21 cellular contexts compared by ENCODE assay signal in the genomic region with DNA sequence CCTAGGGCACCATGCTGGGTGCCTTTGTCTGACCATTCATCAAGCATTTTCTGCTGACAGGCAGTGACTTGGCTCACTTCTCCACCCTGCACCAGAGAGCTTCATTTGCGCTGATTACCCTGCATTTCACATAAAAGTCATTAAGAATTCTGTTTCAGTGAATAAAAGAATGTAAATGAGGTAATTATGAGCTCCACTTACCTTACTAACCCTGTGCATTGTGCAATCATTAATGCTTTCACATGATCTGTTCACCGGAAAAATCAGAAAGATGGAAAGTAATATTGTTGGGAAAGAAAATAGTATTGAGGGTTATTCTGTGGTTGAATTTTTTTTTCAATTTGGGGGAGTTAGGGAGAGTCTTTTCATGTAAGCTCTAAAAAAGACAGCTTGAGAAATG.
DNase-seq lines count a peak whose midpoint lies in the region; ATAC-seq, FAIRE-seq and TF ChIP-seq lines count a peak whose summit lies in the region.
"Had no signal": no experiment of that assay in that cellular context is flagged by ENCODE, and none has a peak within 500 bp of the region (broad histone marks: within the 10 kb centered on the region; RNA-seq: fewer than 3 reads in every experiment).

No MANE protein-coding gene starts in this region.

- FAIRE-seq in HepG2 (lab: Jason Lieb, UNC) = no peak
- FAIRE-seq: A204.1, D721Med, GM12892, GM18507 had no signal

- CTCF ChIA-PET in HepG2 (lab: Yijun Ruan, JAX; ENCODE audit: low intra/inter-chr PET ratio, low total read pairs) = no interaction called here

- in situ Hi-C loops in HepG2 (cut with HindIII; ENCODE audit: extremely low pct_ligation_motif_present, low pct_unique_long_range_greater_than_20kb) = no loop called here

- H3K27me3 ChIP-seq in HepG2 (ENCODE audit: control insufficient read depth in 1 of 2, insufficient read depth in 2 of 2, low read length in 2 of 2) = no peaks in the 10 kb centered on the region
- no peaks in the 10 kb centered on the region for H3K27me3 ChIP-seq in right lobe of liver
- H3K27me3 ChIP-seq: BE2C had no signal

- WGBS in HepG2 (ENCODE audit: low lambda C conversion rate) = 43% methylated on average over 2 of the region's 2 CpGs
- WGBS in right lobe of liver (ENCODE audit: insufficient coverage, low coverage, low lambda C conversion rate, missing lambda C conversion rate) = 90% methylated on average over 2 of the region's 2 CpGs

- H3K36me3 Mint-ChIP-seq in nephron (ENCODE audit: low read depth) = no peaks in the 10 kb centered on the region
- H3K36me3 Mint-ChIP-seq: CD4-positive, CD25-positive, alpha-beta regulatory T cell; CD8-positive, alpha-beta memory T cell had no signal

- TF ChIP-seq CTCF in HepG2 (CRISPR knock-in tag; IDR thresholded peaks at IDR 0.05) (no peak), right lobe of liver (IDR thresholded peaks at IDR 0.05) (no peak), nephron (IDR thresholded peaks at IDR 0.05; ENCODE audit: unreplicated experiment in 3 of 3) (no peak)

- peak overlapping the region in 1 of 3 experiments; percentile 3 for H3K4me3 Mint-ChIP-seq in nephron
- H3K4me3 Mint-ChIP-seq: CD4-positive, CD25-positive, alpha-beta regulatory T cell; CD8-positive, alpha-beta memory T cell had no signal

- TF ChIP-seq RAD21 in HepG2 (CRISPR knock-in tag; IDR thresholded peaks at IDR 0.05) = no peak

- peaks cover 96% of the 10 kb centered on the region for H3K9me3 ChIP-seq in HepG2 (ENCODE audit: low read length)
- no peaks in the 10 kb centered on the region for H3K9me3 ChIP-seq in right lobe of liver
- H3K9me3 ChIP-seq: BE2C, Caco-2, HAP-1 had no signal

- H3K27ac ChIP-seq in HepG2 (ENCODE audit: extremely low read length, insufficient read depth, low read length) (no peak overlapping the region), right lobe of liver (no peak overlapping the region)
- H3K27ac ChIP-seq: GM23248 had no signal

- no TSS peak for BruUV-seq in HepG2 (replicated peaks; lab: Mats Ljungman, UMichigan)

- no peaks in the 10 kb centered on the region for H3K79me2 ChIP-seq in HepG2 (ENCODE audit: insufficient read depth, low read length)

- H3K4me2 ChIP-seq in HepG2 (ENCODE audit: low read depth, low read length) = no peak overlapping the region

- intact Hi-C loops in HepG2 (cut with micrococcal nuclease; ENCODE audit: unreplicated experiment) = no loop called here
- intact Hi-C loops in right lobe of liver (cut with DNase I) = no loop called here

- H3K4me1 ChIP-seq in HepG2 (ENCODE audit: insufficient read depth, low read length) (no peaks in the 10 kb centered on the region), right lobe of liver (no peaks in the 10 kb centered on the region)
- H3K4me1 ChIP-seq: BE2C, Caco-2, HAP-1 had no signal

- H4K20me1 ChIP-seq in HepG2 (ENCODE audit: insufficient read depth, low read length) = no peaks in the 10 kb centered on the region

- H3K4me1 Mint-ChIP-seq in nephron = peaks cover 29% of the 10 kb centered on the region
- H3K4me1 Mint-ChIP-seq: CD4-positive, CD25-positive, alpha-beta regulatory T cell; CD8-positive, alpha-beta memory T cell had no signal

- TF ChIP-seq EP300 in HepG2 (IDR thresholded peaks at IDR 0.05; ENCODE audit: low read depth in 2 of 2, low read length in 2 of 2) = no peak
- no peak for TF ChIP-seq EP300 in HepG2 (CRISPR knock-in tag; IDR thresholded peaks at IDR 0.05; ENCODE audit: borderline replicate concordance)

- ATAC-seq in HepG2 (no peak), right lobe of liver (no peak), HG02973 (IDR thresholded peaks at IDR 0.05; ENCODE audit: unreplicated experiment) (no peak)

- H3K9me3 Mint-ChIP-seq in nephron = no peaks in the 10 kb centered on the region

- POLR2A ChIA-PET in HepG2 (lab: Yijun Ruan, JAX) = no interaction called here

- TF ChIP-seq POLR2A in HepG2 (IDR thresholded peaks at IDR 0.05; ENCODE audit: insufficient read depth in 1 of 2, low read depth in 2 of 2, low read length in 2 of 2) (no peak), right lobe of liver (IDR thresholded peaks at IDR 0.05) (no peak)

- DNase-seq in HepG2 (ENCODE audit: low spot score) = no peak
- no peak for DNase-seq in right lobe of liver
- DNase-seq in NCI-H69 (lab: John Stamatoyannopoulos, UW) = peak; percentile 69
- DNase-seq in retina = peak; percentile 42
- DNase-seq in SKM-1 treated with dmso at 0.1 percent for 144 hours (lab: John Stamatoyannopoulos, UW; ENCODE audit: unreplicated experiment) = no peak
- no peak for DNase-seq in KG1 (lab: John Stamatoyannopoulos, UW)
- DNase-seq: ACHN; BE2C; C1 segment of cervical spinal cord; Caco-2; CD4-positive, CD25-positive, alpha-beta regulatory T cell; CD8-positive, alpha-beta memory T cell; GDM1; GM23248 had no signal

- no peaks in the 10 kb centered on the region for H3K36me3 ChIP-seq in HepG2 (replicated peaks in 1 of 2; ENCODE audit: control insufficient read depth in 1 of 2, insufficient read depth in 2 of 2, low read length in 2 of 2)
- H3K36me3 ChIP-seq in right lobe of liver = no peaks in the 10 kb centered on the region
- H3K36me3 ChIP-seq: BE2C, HAP-1 had no signal

- H3K27ac Mint-ChIP-seq in nephron = peak overlapping the region in 2 of 3 experiments; percentile 18 to 61
- H3K27ac Mint-ChIP-seq: CD4-positive, CD25-positive, alpha-beta regulatory T cell; CD8-positive, alpha-beta memory T cell had no signal

- H3K9ac ChIP-seq in HepG2 (ENCODE audit: insufficient read depth, low read depth, low read length) = no peak overlapping the region
- H3K9ac ChIP-seq: GM23248 had no signal

- H3K27me3 Mint-ChIP-seq in nephron (ENCODE audit: low read depth) = no peaks in the 10 kb centered on the region
- H3K27me3 Mint-ChIP-seq: CD4-positive, CD25-positive, alpha-beta regulatory T cell; CD8-positive, alpha-beta memory T cell had no signal

- no peak overlapping the region for H2AFZ ChIP-seq in HepG2 (ENCODE audit: low read length)
- H2AFZ ChIP-seq: GM23248 had no signal

- no peak overlapping the region for H3K4me3 ChIP-seq in HepG2 (replicated peaks in 1 of 3; ENCODE audit: insufficient read depth in 1 of 3, low read depth in 2 of 3, low read length in 3 of 3)
- no peak overlapping the region for H3K4me3 ChIP-seq in right lobe of liver
- H3K4me3 ChIP-seq: GM23248, HAP-1 had no signal

TF ChIP-seq in HepG2, 621 proteins besides CTCF, POLR2A, EP300 and RAD21:
- TF ChIP-seq YY1 (IDR thresholded peaks at IDR 0.05; ENCODE audit: insufficient read depth, insufficient replicate concordance, low read depth, low read length) (no peak), CEBPB (IDR thresholded peaks at IDR 0.05; ENCODE audit: borderline replicate concordance, low read depth, low read length) (peak; percentile 36; the same call in 1 of the 2 replicates)

Comparison
In these comparisons a context has a peak if more than half of its experiments do, and no peak if none do; other contexts are left out.
1. DNase-seq: peak in NCI-H69 (single experiment) and retina (single experiment); none in HepG2 (single experiment), right lobe of liver (0 of 3), SKM-1 treated with dmso at 0.1 percent for 144 hours (single experiment) and KG1 (single experiment).